In genomic region chr14:74302160-74302628, GRCh38 we compare ENCODE assay signal across 8 cellular contexts. TPM values are rescaled to one million over a fixed set of nuclear protein-coding genes. Genes with fewer than 3 reads are reported as not detected.
A peak's percentile ranks its signal among the peaks of the same experiment; 100 is the strongest.
DNase-seq lines count a peak whose midpoint lies in the region; TF ChIP-seq lines count a peak whose summit lies in the region.

No MANE protein-coding gene starts in this region.

- DNase-seq in activated T-cell treated with anti-CD3 and anti-CD28 coated beads, Interleukin-2, amount 50 U/mL, for 24 hours = no peak
- DNase-seq in activated T-cell treated with anti-CD3 and anti-CD28 coated beads, Interleukin-2, amount 50 U/mL, for 1 hour = no peak
- DNase-seq in HFFc6 = peak; percentile 69
- peak; percentile 54 for DNase-seq in NCI-H2227 (lab: John Stamatoyannopoulos, UW; ENCODE audit: unreplicated experiment)
- no peak for DNase-seq in activated T-helper 2 cell treated with anti-CD3 and anti-CD28 coated beads, Interferon-gamma antibody, Interleukin-2, Interleukin-4, amounts not matched to agents 10 μg/mL and 5 μg/mL and 100 μg/mL, durations not matched to agents 14 hours and 24 hours and 36 hours (ENCODE audit: low spot score)
- peak; percentile 55 for DNase-seq in germinal center (ENCODE audit: low spot score)
- DNase-seq in osteocyte (ENCODE audit: extremely low spot score, unreplicated experiment) = no peak
- no peak for DNase-seq in T1000 (lab: John Stamatoyannopoulos, UW)

- H3K9me3 Mint-ChIP-seq in activated T-cell treated with anti-CD3 and anti-CD28 coated beads, Interleukin-2, amount 50 U/mL, for 24 hours = no peaks in the 10 kb centered on the region
- H3K9me3 Mint-ChIP-seq in HFFc6 = no peaks in the 10 kb centered on the region
- H3K9me3 Mint-ChIP-seq in activated T-helper 2 cell treated with anti-CD3 and anti-CD28 coated beads, Interferon-gamma antibody, Interleukin-2, Interleukin-4, amounts not matched to agents 10 μg/mL and 5 μg/mL and 100 μg/mL, durations not matched to agents 14 hours and 24 hours and 36 hours = no peaks in the 10 kb centered on the region
- no peaks in the 10 kb centered on the region for H3K9me3 Mint-ChIP-seq in osteocyte (ENCODE audit: unreplicated experiment)

- TF ChIP-seq CTCF in HFFc6 (IDR thresholded peaks at IDR 0.05) = peak; percentile 76
- peak; percentile 57 for TF ChIP-seq CTCF in osteocyte (IDR thresholded peaks at IDR 0.05)

- intact Hi-C loops in activated T-helper 2 cell treated with anti-CD3 and anti-CD28 coated beads, Interferon-gamma antibody, Interleukin-2, Interleukin-4, amounts not matched to agents 10 μg/mL and 5 μg/mL and 100 μg/mL, durations not matched to agents 14 hours and 24 hours and 36 hours (cut with micrococcal nuclease) = no loop called here

- H3K36me3 Mint-ChIP-seq in activated T-cell treated with anti-CD3 and anti-CD28 coated beads, Interleukin-2, amount 50 U/mL, for 24 hours (ENCODE audit: low read depth) = peaks cover 44% of the 10 kb centered on the region
- peaks cover 5% of the 10 kb centered on the region for H3K36me3 Mint-ChIP-seq in HFFc6 (ENCODE audit: low read depth)
- peaks cover 19% of the 10 kb centered on the region for H3K36me3 Mint-ChIP-seq in activated T-helper 2 cell treated with anti-CD3 and anti-CD28 coated beads, Interferon-gamma antibody, Interleukin-2, Interleukin-4, amounts not matched to agents 10 μg/mL and 5 μg/mL and 100 μg/mL, durations not matched to agents 14 hours and 24 hours and 36 hours (ENCODE audit: low read depth)
- peaks cover 20% of the 10 kb centered on the region for H3K36me3 Mint-ChIP-seq in osteocyte (ENCODE audit: unreplicated experiment)

- peak overlapping the region; percentile 96 for H3K4me3 Mint-ChIP-seq in activated T-cell treated with anti-CD3 and anti-CD28 coated beads, Interleukin-2, amount 50 U/mL, for 24 hours
- peak overlapping the region; percentile 98 for H3K4me3 Mint-ChIP-seq in HFFc6
- peak overlapping the region; percentile 98 for H3K4me3 Mint-ChIP-seq in activated T-helper 2 cell treated with anti-CD3 and anti-CD28 coated beads, Interferon-gamma antibody, Interleukin-2, Interleukin-4, amounts not matched to agents 10 μg/mL and 5 μg/mL and 100 μg/mL, durations not matched to agents 14 hours and 24 hours and 36 hours (ENCODE audit: low read depth)
- peak overlapping the region; percentile 84 for H3K4me3 Mint-ChIP-seq in osteocyte (ENCODE audit: unreplicated experiment)

- no peaks in the 10 kb centered on the region for H3K27me3 Mint-ChIP-seq in activated T-cell treated with anti-CD3 and anti-CD28 coated beads, Interleukin-2, amount 50 U/mL, for 24 hours
- H3K27me3 Mint-ChIP-seq in HFFc6 (ENCODE audit: insufficient read depth) (peaks cover 4% of the 10 kb centered on the region; the same call in 1 of the 2 replicates), osteocyte (ENCODE audit: unreplicated experiment) (peaks cover 3% of the 10 kb centered on the region)
- no peaks in the 10 kb centered on the region for H3K27me3 Mint-ChIP-seq in activated T-helper 2 cell treated with anti-CD3 and anti-CD28 coated beads, Interferon-gamma antibody, Interleukin-2, Interleukin-4, amounts not matched to agents 10 μg/mL and 5 μg/mL and 100 μg/mL, durations not matched to agents 14 hours and 24 hours and 36 hours (ENCODE audit: low read depth)

- H3K4me1 Mint-ChIP-seq in activated T-cell treated with anti-CD3 and anti-CD28 coated beads, Interleukin-2, amount 50 U/mL, for 24 hours (ENCODE audit: low read depth) = peaks cover 42% of the 10 kb centered on the region
- H3K4me1 Mint-ChIP-seq in HFFc6 (ENCODE audit: low read depth) = peaks cover 23% of the 10 kb centered on the region
- peaks cover 14% of the 10 kb centered on the region for H3K4me1 Mint-ChIP-seq in activated T-helper 2 cell treated with anti-CD3 and anti-CD28 coated beads, Interferon-gamma antibody, Interleukin-2, Interleukin-4, amounts not matched to agents 10 μg/mL and 5 μg/mL and 100 μg/mL, durations not matched to agents 14 hours and 24 hours and 36 hours (ENCODE audit: low read depth)
- H3K4me1 Mint-ChIP-seq in osteocyte (ENCODE audit: unreplicated experiment) = peaks cover 19% of the 10 kb centered on the region

- peak overlapping the region; percentile 94 for H3K27ac Mint-ChIP-seq in activated T-cell treated with anti-CD3 and anti-CD28 coated beads, Interleukin-2, amount 50 U/mL, for 24 hours
- H3K27ac Mint-ChIP-seq in HFFc6 (peak overlapping the region; percentile 75), osteocyte (ENCODE audit: unreplicated experiment) (peak overlapping the region; percentile 91)
- H3K27ac Mint-ChIP-seq in activated T-helper 2 cell treated with anti-CD3 and anti-CD28 coated beads, Interferon-gamma antibody, Interleukin-2, Interleukin-4, amounts not matched to agents 10 μg/mL and 5 μg/mL and 100 μg/mL, durations not matched to agents 14 hours and 24 hours and 36 hours = peak overlapping the region; percentile 95

RNA-seq across cellular contexts. Expression of gene ABCD4, which starts 0.5 kb away (rescaled TPM):
- total RNA-seq in HFFc6 (2021; fragmentation: NEBNext Ultra II Directional; extraction: Animal tissue kit (Norgen Biotek cat#: 25700)) = 10 to 100 TPM; 13.4 to 18.5 (median 15.7) TPM
- total RNA-seq in activated T-helper 2 cell treated with anti-CD3 and anti-CD28 coated beads, Interferon-gamma antibody, Interleukin-2, Interleukin-4, amounts not matched to agents 10 μg/mL and 5 μg/mL and 100 μg/mL, durations not matched to agents 14 hours and 24 hours and 36 hours = 46.2 and 48.5 TPM in 2 replicates
- total RNA-seq in osteocyte = 58.6 and 62.0 TPM in 2 replicates

RNA-seq across cellular contexts. Expression of gene VRTN, which starts 46.1 kb away (rescaled TPM):
- total RNA-seq in HFFc6 (2021; fragmentation: NEBNext Ultra II Directional; extraction: Animal tissue kit (Norgen Biotek cat#: 25700)) = not detected
- not detected in 2 replicates for total RNA-seq in activated T-helper 2 cell treated with anti-CD3 and anti-CD28 coated beads, Interferon-gamma antibody, Interleukin-2, Interleukin-4, amounts not matched to agents 10 μg/mL and 5 μg/mL and 100 μg/mL, durations not matched to agents 14 hours and 24 hours and 36 hours
- not detected in 2 replicates for total RNA-seq in osteocyte

Comparison
In these comparisons a context has a peak if more than half of its experiments do, and no peak if none do; other contexts are left out.
1. DNase-seq: peak in HFFc6 (single experiment), NCI-H2227 (single experiment) and germinal center (single experiment); none in activated T-cell treated with anti-CD3 and anti-CD28 coated beads, Interleukin-2, amount 50 U/mL, for 24 hours (single experiment), activated T-cell treated with anti-CD3 and anti-CD28 coated beads, Interleukin-2, amount 50 U/mL, for 1 hour (single experiment), activated T-helper 2 cell treated with anti-CD3 and anti-CD28 coated beads, Interferon-gamma antibody, Interleukin-2, Interleukin-4, amounts not matched to agents 10 μg/mL and 5 μg/mL and 100 μg/mL, durations not matched to agents 14 hours and 24 hours and 36 hours (single experiment), osteocyte (single experiment) and T1000 (single experiment).
2. Peak in every context shown above with its lines, with median percentiles within 50 percentile points of each other: H3K27ac Mint-ChIP-seq and H3K4me3 Mint-ChIP-seq.